Comparison of ENCODE assay signal across 1 cellular context in genomic region chr17:61425682-61426481, GRCh38.
TF ChIP-seq lines count a peak whose summit lies in the region.

No MANE protein-coding gene starts in this region.

TF ChIP-seq in HepG2, 621 proteins besides CTCF, POLR2A, EP300 and RAD21 (continued from another document and continues in another):
- TF ChIP-seq JARID2 (CRISPR knock-in tag; IDR thresholded peaks at IDR 0.05; ENCODE audit: insufficient replicate concordance) (no peak), SRY (CRISPR knock-in tag; IDR thresholded peaks at IDR 0.05) (no peak), ZNF556 (CRISPR knock-in tag; IDR thresholded peaks at IDR 0.05; ENCODE audit: borderline replicate concordance) (no peak), ZNF441 (CRISPR knock-in tag; IDR thresholded peaks at IDR 0.05; ENCODE audit: borderline replicate concordance) (no peak), NRL (CRISPR knock-in tag; IDR thresholded peaks at IDR 0.05; ENCODE audit: borderline replicate concordance) (no peak), AGO2 (optimal IDR thresholded peaks at IDR 0.05; ENCODE audit: low read depth, low read length) (no peak), ATF3 (CRISPR knock-in tag; IDR thresholded peaks at IDR 0.05) (no peak), ZFP36L1 (CRISPR knock-in tag; IDR thresholded peaks at IDR 0.05) (no peak), ZNF501 (CRISPR knock-in tag; IDR thresholded peaks at IDR 0.05) (no peak; the same call in 1 of the 2 replicates), ZNF614 (CRISPR knock-in tag; IDR thresholded peaks at IDR 0.05; ENCODE audit: borderline replicate concordance) (no peak), KDM3A (CRISPR knock-in tag; IDR thresholded peaks at IDR 0.05; ENCODE audit: low read depth) (0 out of 2 replicates have a peak, but pooled peaks have one; percentile 48), SAFB2 (CRISPR knock-in tag; IDR thresholded peaks at IDR 0.05; ENCODE audit: borderline replicate concordance, low read depth) (no peak), ETS1 (CRISPR knock-in tag; IDR thresholded peaks at IDR 0.05) (no peak), MAZ (IDR thresholded peaks at IDR 0.05; ENCODE audit: borderline replicate concordance, low read depth, low read length) (0 out of 2 replicates have a peak, but pooled peaks have one; percentile 19), MAZ (CRISPR knock-in tag; IDR thresholded peaks at IDR 0.05; ENCODE audit: low read depth) (no peak), ZNF350 (CRISPR knock-in tag; IDR thresholded peaks at IDR 0.05; ENCODE audit: borderline replicate concordance, low read depth) (peak; percentile 73; the same call in 1 of the 2 replicates), ZZZ3 (CRISPR knock-in tag; IDR thresholded peaks at IDR 0.05; ENCODE audit: borderline replicate concordance) (peak; percentile 61; the same call in 1 of the 2 replicates), ZNF740 (CRISPR knock-in tag; IDR thresholded peaks at IDR 0.05) (no peak), ZNF652 (CRISPR knock-in tag; IDR thresholded peaks at IDR 0.05; ENCODE audit: borderline replicate concordance, low read depth) (no peak), ZNF605 (CRISPR knock-in tag; IDR thresholded peaks at IDR 0.05) (0 out of 2 replicates have a peak, but pooled peaks have one; percentile 58), RFX3 (CRISPR knock-in tag; IDR thresholded peaks at IDR 0.05) (no peak), ZEB1 (IDR thresholded peaks at IDR 0.05; ENCODE audit: insufficient replicate concordance, low read depth) (no peak), SRSF1 (optimal IDR thresholded peaks at IDR 0.05; ENCODE audit: low read depth, low read length) (no peak), NCOA1 (CRISPR knock-in tag; IDR thresholded peaks at IDR 0.05) (no peak), SPEN (CRISPR knock-in tag; IDR thresholded peaks at IDR 0.05; ENCODE audit: low read depth) (peak; percentile 55; the same call in 1 of the 2 replicates), ATF5 (CRISPR knock-in tag; IDR thresholded peaks at IDR 0.05; ENCODE audit: low read depth) (no peak), ZNF274 (CRISPR knock-in tag; IDR thresholded peaks at IDR 0.05) (no peak), GLMP (CRISPR knock-in tag; IDR thresholded peaks at IDR 0.05; ENCODE audit: borderline replicate concordance) (no peak), ZFP62 (CRISPR knock-in tag; IDR thresholded peaks at IDR 0.05) (no peak), TCF7L2 (IDR thresholded peaks at IDR 0.05; ENCODE audit: low read depth, low read length) (no peak), ZNF280D (CRISPR knock-in tag; IDR thresholded peaks at IDR 0.05) (no peak), MLLT10 (CRISPR knock-in tag; IDR thresholded peaks at IDR 0.05) (no peak), ZFX (CRISPR knock-in tag; IDR thresholded peaks at IDR 0.05; ENCODE audit: low read depth) (peak; percentile 90), ZBTB25 (CRISPR knock-in tag; IDR thresholded peaks at IDR 0.05) (no peak), ZBTB20 (CRISPR knock-in tag; IDR thresholded peaks at IDR 0.05; ENCODE audit: borderline replicate concordance, low read depth) (no peak), SAP130 (CRISPR knock-in tag; IDR thresholded peaks at IDR 0.05; ENCODE audit: low read depth) (no peak; the same call in 1 of the 2 replicates), TAF1 (CRISPR knock-in tag; IDR thresholded peaks at IDR 0.05) (no peak), ZNF317 (CRISPR knock-in tag; IDR thresholded peaks at IDR 0.05) (no peak)
- TF ChIP-seq, protein P1, sequence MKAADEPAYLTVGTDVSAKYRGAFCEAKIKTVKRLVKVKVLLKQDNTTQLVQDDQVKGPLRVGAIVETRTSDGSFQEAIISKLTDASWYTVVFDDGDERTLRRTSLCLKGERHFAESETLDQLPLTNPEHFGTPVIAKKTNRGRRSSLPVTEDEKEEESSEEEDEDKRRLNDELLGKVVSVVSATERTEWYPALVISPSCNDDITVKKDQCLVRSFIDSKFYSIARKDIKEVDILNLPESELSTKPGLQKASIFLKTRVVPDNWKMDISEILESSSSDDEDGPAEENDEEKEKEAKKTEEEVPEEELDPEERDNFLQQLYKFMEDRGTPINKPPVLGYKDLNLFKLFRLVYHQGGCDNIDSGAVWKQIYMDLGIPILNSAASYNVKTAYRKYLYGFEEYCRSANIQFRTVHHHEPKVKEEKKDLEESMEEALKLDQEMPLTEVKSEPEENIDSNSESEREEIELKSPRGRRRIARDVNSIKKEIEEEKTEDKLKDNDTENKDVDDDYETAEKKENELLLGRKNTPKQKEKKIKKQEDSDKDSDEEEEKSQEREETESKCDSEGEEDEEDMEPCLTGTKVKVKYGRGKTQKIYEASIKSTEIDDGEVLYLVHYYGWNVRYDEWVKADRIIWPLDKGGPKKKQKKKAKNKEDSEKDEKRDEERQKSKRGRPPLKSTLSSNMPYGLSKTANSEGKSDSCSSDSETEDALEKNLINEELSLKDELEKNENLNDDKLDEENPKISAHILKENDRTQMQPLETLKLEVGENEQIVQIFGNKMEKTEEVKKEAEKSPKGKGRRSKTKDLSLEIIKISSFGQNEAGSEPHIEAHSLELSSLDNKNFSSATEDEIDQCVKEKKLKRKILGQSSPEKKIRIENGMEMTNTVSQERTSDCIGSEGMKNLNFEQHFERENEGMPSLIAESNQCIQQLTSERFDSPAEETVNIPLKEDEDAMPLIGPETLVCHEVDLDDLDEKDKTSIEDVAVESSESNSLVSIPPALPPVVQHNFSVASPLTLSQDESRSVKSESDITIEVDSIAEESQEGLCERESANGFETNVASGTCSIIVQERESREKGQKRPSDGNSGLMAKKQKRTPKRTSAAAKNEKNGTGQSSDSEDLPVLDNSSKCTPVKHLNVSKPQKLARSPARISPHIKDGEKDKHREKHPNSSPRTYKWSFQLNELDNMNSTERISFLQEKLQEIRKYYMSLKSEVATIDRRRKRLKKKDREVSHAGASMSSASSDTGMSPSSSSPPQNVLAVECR (CRISPR knock-in tag; IDR thresholded peaks at IDR 0.05; ENCODE audit: borderline replicate concordance): peak; percentile 33; the same call in 1 of the 2 replicates
- TF ChIP-seq, protein P2, sequence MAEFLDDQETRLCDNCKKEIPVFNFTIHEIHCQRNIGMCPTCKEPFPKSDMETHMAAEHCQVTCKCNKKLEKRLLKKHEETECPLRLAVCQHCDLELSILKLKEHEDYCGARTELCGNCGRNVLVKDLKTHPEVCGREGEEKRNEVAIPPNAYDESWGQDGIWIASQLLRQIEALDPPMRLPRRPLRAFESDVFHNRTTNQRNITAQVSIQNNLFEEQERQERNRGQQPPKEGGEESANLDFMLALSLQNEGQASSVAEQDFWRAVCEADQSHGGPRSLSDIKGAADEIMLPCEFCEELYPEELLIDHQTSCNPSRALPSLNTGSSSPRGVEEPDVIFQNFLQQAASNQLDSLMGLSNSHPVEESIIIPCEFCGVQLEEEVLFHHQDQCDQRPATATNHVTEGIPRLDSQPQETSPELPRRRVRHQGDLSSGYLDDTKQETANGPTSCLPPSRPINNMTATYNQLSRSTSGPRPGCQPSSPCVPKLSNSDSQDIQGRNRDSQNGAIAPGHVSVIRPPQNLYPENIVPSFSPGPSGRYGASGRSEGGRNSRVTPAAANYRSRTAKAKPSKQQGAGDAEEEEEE (CRISPR knock-in tag; IDR thresholded peaks at IDR 0.05; ENCODE audit: borderline replicate concordance): no peak
- TF ChIP-seq, protein P3, sequence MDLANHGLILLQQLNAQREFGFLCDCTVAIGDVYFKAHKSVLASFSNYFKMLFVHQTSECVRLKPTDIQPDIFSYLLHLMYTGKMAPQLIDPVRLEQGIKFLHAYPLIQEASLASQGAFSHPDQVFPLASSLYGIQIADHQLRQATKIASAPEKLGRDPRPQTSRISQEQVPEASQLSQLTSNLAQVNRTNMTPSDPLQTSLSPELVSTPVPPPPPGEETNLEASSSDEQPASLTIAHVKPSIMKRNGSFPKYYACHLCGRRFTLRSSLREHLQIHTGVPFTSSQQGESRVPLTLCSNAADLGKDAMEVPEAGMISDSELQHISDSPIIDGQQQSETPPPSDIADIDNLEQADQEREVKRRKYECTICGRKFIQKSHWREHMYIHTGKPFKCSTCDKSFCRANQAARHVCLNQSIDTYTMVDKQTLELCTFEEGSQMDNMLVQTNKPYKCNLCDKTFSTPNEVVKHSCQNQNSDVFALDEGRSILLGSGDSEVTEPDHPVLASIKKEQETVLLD (CRISPR knock-in tag; IDR thresholded peaks at IDR 0.05; ENCODE audit: low read depth): no peak
- TF ChIP-seq, protein P4, sequence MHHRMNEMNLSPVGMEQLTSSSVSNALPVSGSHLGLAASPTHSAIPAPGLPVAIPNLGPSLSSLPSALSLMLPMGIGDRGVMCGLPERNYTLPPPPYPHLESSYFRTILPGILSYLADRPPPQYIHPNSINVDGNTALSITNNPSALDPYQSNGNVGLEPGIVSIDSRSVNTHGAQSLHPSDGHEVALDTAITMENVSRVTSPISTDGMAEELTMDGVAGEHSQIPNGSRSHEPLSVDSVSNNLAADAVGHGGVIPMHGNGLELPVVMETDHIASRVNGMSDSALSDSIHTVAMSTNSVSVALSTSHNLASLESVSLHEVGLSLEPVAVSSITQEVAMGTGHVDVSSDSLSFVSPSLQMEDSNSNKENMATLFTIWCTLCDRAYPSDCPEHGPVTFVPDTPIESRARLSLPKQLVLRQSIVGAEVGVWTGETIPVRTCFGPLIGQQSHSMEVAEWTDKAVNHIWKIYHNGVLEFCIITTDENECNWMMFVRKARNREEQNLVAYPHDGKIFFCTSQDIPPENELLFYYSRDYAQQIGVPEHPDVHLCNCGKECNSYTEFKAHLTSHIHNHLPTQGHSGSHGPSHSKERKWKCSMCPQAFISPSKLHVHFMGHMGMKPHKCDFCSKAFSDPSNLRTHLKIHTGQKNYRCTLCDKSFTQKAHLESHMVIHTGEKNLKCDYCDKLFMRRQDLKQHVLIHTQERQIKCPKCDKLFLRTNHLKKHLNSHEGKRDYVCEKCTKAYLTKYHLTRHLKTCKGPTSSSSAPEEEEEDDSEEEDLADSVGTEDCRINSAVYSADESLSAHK (CRISPR knock-in tag; IDR thresholded peaks at IDR 0.05; ENCODE audit: borderline replicate concordance): 0 out of 2 replicates have a peak, but pooled peaks have one; percentile 19
- TF ChIP-seq, protein P5, sequence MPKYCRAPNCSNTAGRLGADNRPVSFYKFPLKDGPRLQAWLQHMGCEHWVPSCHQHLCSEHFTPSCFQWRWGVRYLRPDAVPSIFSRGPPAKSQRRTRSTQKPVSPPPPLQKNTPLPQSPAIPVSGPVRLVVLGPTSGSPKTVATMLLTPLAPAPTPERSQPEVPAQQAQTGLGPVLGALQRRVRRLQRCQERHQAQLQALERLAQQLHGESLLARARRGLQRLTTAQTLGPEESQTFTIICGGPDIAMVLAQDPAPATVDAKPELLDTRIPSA (CRISPR knock-in tag; IDR thresholded peaks at IDR 0.05; ENCODE audit: borderline replicate concordance): no peak
